26 cellular contexts compared by ENCODE assay signal in the genomic region with DNA sequence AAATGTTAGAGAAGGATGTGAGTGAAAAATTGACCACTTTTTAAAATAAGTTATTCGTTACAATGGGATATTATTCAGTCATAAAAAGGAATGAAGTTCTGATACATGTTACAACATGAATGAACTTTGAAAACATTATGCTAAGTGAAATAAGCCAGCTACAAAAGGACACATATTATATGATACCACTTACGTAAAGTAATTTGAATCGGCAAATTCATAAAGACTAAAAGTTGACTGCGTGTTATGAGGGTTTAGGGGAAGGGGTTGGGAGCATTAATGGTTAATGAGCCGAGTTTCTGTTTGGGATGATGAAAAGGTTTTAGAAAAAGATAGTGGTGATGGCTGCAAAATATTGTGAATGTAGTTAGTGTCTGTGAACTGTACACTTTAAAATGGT.
"Had no signal": no experiment of that assay in that cellular context is flagged by ENCODE, and none has a peak within 500 bp of the region (broad histone marks: within the 10 kb centered on the region; RNA-seq: fewer than 3 reads in every experiment).

No MANE protein-coding gene starts in this region.

- H3K27me3 Mint-ChIP-seq: dendritic cell treated with granulocyte-macrophage colony-stimulating factor and Interleukin-4, amounts not matched to agents 40 ng/mL and 50 ng/mL, for 4 days; effector memory CD8-positive, alpha-beta T cell had no signal

- H3K27ac Mint-ChIP-seq: dendritic cell treated with granulocyte-macrophage colony-stimulating factor and Interleukin-4, amounts not matched to agents 40 ng/mL and 50 ng/mL, for 4 days; effector memory CD8-positive, alpha-beta T cell; endodermal cell; mesothelial cell of epicardium had no signal

- DNase-seq: colonic mucosa; cortex of kidney; effector CD8-positive, alpha-beta T cell; effector memory CD8-positive, alpha-beta T cell; endodermal cell; erythroblast; esophagus squamous epithelium; foreskin fibroblast; foreskin melanocyte; gastrocnemius medialis; glutamatergic neuron; head of caudate nucleus; heart right ventricle; hippocampal formation; left cardiac atrium; left lung; left ventricle myocardium superior; lower lobe of right lung; mesenchymal stem cell; mucosa of descending colon had no signal

- H3K9me3 ChIP-seq: colonic mucosa, esophagus squamous epithelium, gastrocnemius medialis, heart right ventricle, left lung, lower lobe of right lung, mucosa of descending colon had no signal

- H3K27ac ChIP-seq: colonic mucosa, epithelial cell of prostate, esophagus squamous epithelium, gastrocnemius medialis, heart right ventricle, left lung, lower lobe of right lung had no signal

- H3K27me3 ChIP-seq: colonic mucosa, esophagus squamous epithelium, gastrocnemius medialis, heart right ventricle, left lung had no signal

- H3K4me3 ChIP-seq: colonic mucosa, esophagus squamous epithelium, gastrocnemius medialis, heart right ventricle, left lung, lower lobe of right lung, mucosa of descending colon had no signal

- ATAC-seq: effector memory CD8-positive, alpha-beta T cell; esophagus mucosa; gastrocnemius medialis; heart right ventricle; left cardiac atrium; left lung; left ventricle myocardium superior; lower lobe of right lung; mucosa of descending colon had no signal

- H3K36me3 ChIP-seq: colonic mucosa, esophagus squamous epithelium, gastrocnemius medialis, heart right ventricle, left lung, lower lobe of right lung had no signal

- H3K4me1 Mint-ChIP-seq: mesothelial cell of epicardium had no signal

- H3K4me3 Mint-ChIP-seq: dendritic cell treated with granulocyte-macrophage colony-stimulating factor and Interleukin-4, amounts not matched to agents 40 ng/mL and 50 ng/mL, for 4 days; effector memory CD8-positive, alpha-beta T cell; endodermal cell; mesothelial cell of epicardium had no signal

- FAIRE-seq: endometrium, keratinocyte had no signal

- H3K36me3 Mint-ChIP-seq: mesothelial cell of epicardium had no signal

- H3K9me3 Mint-ChIP-seq: dendritic cell treated with granulocyte-macrophage colony-stimulating factor and Interleukin-4, amounts not matched to agents 40 ng/mL and 50 ng/mL, for 4 days; effector memory CD8-positive, alpha-beta T cell; endodermal cell had no signal

- H3K4me1 ChIP-seq: colonic mucosa, lower lobe of right lung had no signal
